In genomic region chr16:89094252-89094901, GRCh38 we compare ENCODE assay signal across 8 cellular contexts. TPM values are rescaled to one million over a fixed set of nuclear protein-coding genes. Genes with fewer than 3 reads are reported as not detected.
DNase-seq lines count a peak whose midpoint lies in the region; ATAC-seq and TF ChIP-seq lines count a peak whose summit lies in the region.

No MANE protein-coding gene starts in this region.

- H3K36me3 ChIP-seq in heart left ventricle: peaks cover 0 to 9% (median 0%) of the 10 kb centered on the region in 9 donors

- H3K27ac ChIP-seq in heart left ventricle: peak overlapping the region in 11 of 12 donors; percentile 24 to 84 (median 72)

- H3K4me1 Mint-ChIP-seq in T-cell (peaks cover 52 to 58% (median 53%) of the 10 kb centered on the region in 3 donors), endothelial cell (ENCODE audit: unreplicated experiment) (peaks cover 11% of the 10 kb centered on the region)
- H3K4me1 Mint-ChIP-seq in natural killer cell treated with Interleukin-12 subunit alpha and Interleukin-12 subunit beta and Interleukin-15 and Interleukin-18, amount 100 ng/mL, for 72 hours (ENCODE audit: low read depth in 2 of 2): peaks cover 52 to 58% of the 10 kb centered on the region in 2 donors

- H3K27me3 Mint-ChIP-seq in T-cell: peaks cover 4 to 13% of the 10 kb centered on the region in 2 donors
- H3K27me3 Mint-ChIP-seq in endothelial cell (ENCODE audit: unreplicated experiment): peaks cover 14% of the 10 kb centered on the region
- peaks cover 12 to 18% of the 10 kb centered on the region in 2 donors for H3K27me3 Mint-ChIP-seq in natural killer cell treated with Interleukin-12 subunit alpha and Interleukin-12 subunit beta and Interleukin-15 and Interleukin-18, amount 100 ng/mL, for 72 hours

- no peak for TF ChIP-seq POLR2A in heart left ventricle (IDR thresholded peaks at IDR 0.05)

- H3K27me3 ChIP-seq in heart left ventricle: peaks cover 0 to 17% (median 3%) of the 10 kb centered on the region in 9 donors

- no peaks in the 10 kb centered on the region for H3K9me3 ChIP-seq in heart left ventricle

- POLR2A ChIA-PET in T-cell (lab: Charles Lee): interaction anchor here in 1 of 2 donors (0.6 kb wide), 1 partner anchor 147 kb away, joined by 3 read pairs; no protein-coding TSS in a partner anchor

- TF ChIP-seq CTCF in heart left ventricle (IDR thresholded peaks at IDR 0.05) (no peak), endothelial cell (IDR thresholded peaks at IDR 0.05; ENCODE audit: unreplicated experiment) (no peak)

- CTCF ChIA-PET in T-cell (lab: Charles Lee): no interaction called here

- H3K36me3 Mint-ChIP-seq in T-cell (no peaks in the 10 kb centered on the region), endothelial cell (ENCODE audit: low read depth, unreplicated experiment) (peaks cover 6% of the 10 kb centered on the region)
- H3K36me3 Mint-ChIP-seq in natural killer cell treated with Interleukin-12 subunit alpha and Interleukin-12 subunit beta and Interleukin-15 and Interleukin-18, amount 100 ng/mL, for 72 hours: no peaks in the 10 kb centered on the region

- 14 to 20% (median 16%) methylated on average over 15 to 21 of the region's 21 CpGs for WGBS in heart left ventricle, 4 donors

- ATAC-seq in heart left ventricle (no peak), T-cell (replicated peaks in 1 of 4) (peak in 2 of 4 experiments; percentile 1 to 3), GM19463 (IDR thresholded peaks at IDR 0.05; ENCODE audit: unreplicated experiment) (no peak), GM18873 (IDR thresholded peaks at IDR 0.05; ENCODE audit: low FRiP score, unreplicated experiment) (no peak)
- ATAC-seq in natural killer cell treated with Interleukin-12 subunit alpha and Interleukin-12 subunit beta and Interleukin-15 and Interleukin-18, amount 100 ng/mL, for 72 hours: no peak

- H3K4me3 Mint-ChIP-seq in T-cell (peak overlapping the region; percentile 83 to 95 (median 91)), endothelial cell (ENCODE audit: unreplicated experiment) (peak overlapping the region; percentile 95)
- H3K4me3 Mint-ChIP-seq in natural killer cell treated with Interleukin-12 subunit alpha and Interleukin-12 subunit beta and Interleukin-15 and Interleukin-18, amount 100 ng/mL, for 72 hours: peak overlapping the region; percentile 94

- H3K4me1 ChIP-seq in heart left ventricle: peaks cover 6 to 50% (median 18%) of the 10 kb centered on the region in 12 donors

- H3K27ac Mint-ChIP-seq in T-cell: peak overlapping the region; percentile 93 to 96
- no peak overlapping the region for H3K27ac Mint-ChIP-seq in endothelial cell (ENCODE audit: unreplicated experiment)
- peak overlapping the region; percentile 92 to 93 for H3K27ac Mint-ChIP-seq in natural killer cell treated with Interleukin-12 subunit alpha and Interleukin-12 subunit beta and Interleukin-15 and Interleukin-18, amount 100 ng/mL, for 72 hours

- no peaks in the 10 kb centered on the region for H3K9me3 Mint-ChIP-seq in T-cell
- H3K9me3 Mint-ChIP-seq in endothelial cell (ENCODE audit: unreplicated experiment): no peaks in the 10 kb centered on the region
- no peaks in the 10 kb centered on the region for H3K9me3 Mint-ChIP-seq in natural killer cell treated with Interleukin-12 subunit alpha and Interleukin-12 subunit beta and Interleukin-15 and Interleukin-18, amount 100 ng/mL, for 72 hours

- H3K4me3 ChIP-seq in heart left ventricle: peak overlapping the region; percentile 73 to 99 (median 84)

- DNase-seq in heart left ventricle: no peak
- no peak for DNase-seq in cardiac septum (ENCODE audit: low spot score)
- DNase-seq in T-cell: peak in 5 of 34 experiments; percentile 19 to 40 (median 23)
- no peak for DNase-seq in endothelial cell (ENCODE audit: low spot score)
- DNase-seq in natural killer cell treated with Interleukin-12 subunit alpha and Interleukin-12 subunit beta and Interleukin-15 and Interleukin-18, amount 100 ng/mL, for 72 hours (ENCODE audit: low spot score): no peak
- no peak for DNase-seq in NCI-H2171 (lab: John Stamatoyannopoulos, UW)

- intact Hi-C loops in heart left ventricle (cut with DNase I): loop anchor here in 8 of 10 donors (5.0 to 10.0 kb wide), 3 partner anchors 150 to 280 kb away; partner anchors contain the start of gene APRT (in 3 of the 8)
- intact Hi-C loops in cardiac septum (cut with DNase I): loop anchor here (10.0 kb wide), 2 partner anchors 120 to 240 kb away; partner anchors contain the start of genes GALNS, TRAPPC2L and ZNF778

RNA-seq across cellular contexts. Expression of gene ACSF3, which starts 0.7 kb away (rescaled TPM):
- total RNA-seq in heart left ventricle (10 to 100 TPM; 10.3 to 26.3 (median 19.3) TPM), cardiac septum (14.7 TPM), T-cell (100 to 1,000 TPM in 1 of 5 donors, 10 to 100 TPM in 4; 70.5 to 102 (median 79.9) TPM), endothelial cell (ENCODE audit: unreplicated experiment) (28.2 TPM)
- 10 to 100 TPM; 12.2 to 22.9 TPM for polyA plus RNA-seq in heart left ventricle
- total RNA-seq in natural killer cell treated with Interleukin-12 subunit alpha and Interleukin-12 subunit beta and Interleukin-15 and Interleukin-18, amount 100 ng/mL, for 72 hours: 100 to 1,000 TPM in 1 of 2 donors, 10 to 100 TPM in 1; 52.3 to 125 TPM
